In genomic region chr14:81392052-81392451, GRCh38 we compare ENCODE assay signal across 16 cellular contexts. TPM values are rescaled to one million over a fixed set of nuclear protein-coding genes. Genes with fewer than 3 reads are reported as not detected.
DNase-seq lines count a peak whose midpoint lies in the region; ATAC-seq, FAIRE-seq and TF ChIP-seq lines count a peak whose summit lies in the region.
"Had no signal": no experiment of that assay in that cellular context is flagged by ENCODE, and none has a peak within 500 bp of the region (broad histone marks: within the 10 kb centered on the region; RNA-seq: fewer than 3 reads in every experiment).

No MANE protein-coding gene starts in this region.

- intact Hi-C loops in mammary epithelial cell (cut with micrococcal nuclease): loop anchor here (2.0 kb wide), 1 partner anchor 123 kb away; no protein-coding TSS in a partner anchor
- intact Hi-C loops in breast epithelium (cut with DNase I; ENCODE audit: low total_unique reads): no loop called here
- intact Hi-C loops in K562 (cut with micrococcal nuclease): no loop called here
- intact Hi-C loops in spleen (cut with DNase I; ENCODE audit: low total_unique reads): no loop called here

- POLR2A ChIA-PET in K562 (lab: Yijun Ruan, JAX): no interaction called here

- CTCF ChIA-PET in mammary epithelial cell (lab: Charles Lee; ENCODE audit: low non-redundant PET) (no interaction called here), K562 (lab: Yijun Ruan, JAX; ENCODE audit: low intra/inter-chr PET ratio) (no interaction called here)

- no peak overlapping the region for H2AFZ ChIP-seq in mammary epithelial cell (ENCODE audit: low read depth, low read length)
- H2AFZ ChIP-seq in K562 (ENCODE audit: low read depth, low read length): no peak overlapping the region
- no peak overlapping the region for H2AFZ ChIP-seq in keratinocyte (ENCODE audit: control insufficient read depth, low read length)
- H2AFZ ChIP-seq: GM23338 had no signal

- no peak for TF ChIP-seq CTCF in mammary epithelial cell (conservative IDR thresholded peaks at IDR 0.05 in 1 of 2, IDR thresholded peaks at IDR 0.05 in 1 of 2; ENCODE audit: extremely low read depth in 1 of 2, insufficient read depth in 1 of 2, low read depth in 1 of 2, low read length in 2 of 2)
- TF ChIP-seq CTCF in breast epithelium (IDR thresholded peaks at IDR 0.05): no peak
- no peak for TF ChIP-seq CTCF in K562 (IDR thresholded peaks at IDR 0.05 in 2 of 3, conservative IDR thresholded peaks at IDR 0.05 in 1 of 3; ENCODE audit: insufficient read depth in 2 of 3, low read depth in 1 of 3, low read length in 3 of 3)
- no peak for TF ChIP-seq CTCF in keratinocyte (optimal IDR thresholded peaks at IDR 0.05 in 1 of 3, IDR thresholded peaks at IDR 0.05 in 1 of 3, conservative IDR thresholded peaks at IDR 0.05 in 1 of 3; ENCODE audit: extremely low read depth in 1 of 3, insufficient read depth in 2 of 3, low read length in 3 of 3)
- no peak for TF ChIP-seq CTCF in spleen (IDR thresholded peaks at IDR 0.05 in 8 of 11, conservative IDR thresholded peaks at IDR 0.05 in 3 of 11)

- no peak for ATAC-seq in K562
- ATAC-seq: GM23338 had no signal

- H4K20me1 ChIP-seq in mammary epithelial cell (ENCODE audit: insufficient read depth, low read length) (no peaks in the 10 kb centered on the region), K562 (replicated peaks; ENCODE audit: control insufficient read depth, insufficient read depth, low read length) (no peaks in the 10 kb centered on the region), keratinocyte (ENCODE audit: control insufficient read depth, extremely low read depth, insufficient read depth, low read length) (no peaks in the 10 kb centered on the region)

- no peak for TF ChIP-seq POLR2A in breast epithelium (IDR thresholded peaks at IDR 0.05)
- TF ChIP-seq POLR2A in K562 (conservative IDR thresholded peaks at IDR 0.05): no peak
- no peak for TF ChIP-seq POLR2A in spleen (IDR thresholded peaks at IDR 0.05)

- H3K4me3 ChIP-seq in mammary epithelial cell (replicated peaks in 1 of 3; ENCODE audit: insufficient read depth in 1 of 3, low read depth in 2 of 3, low read length in 3 of 3) (no peak overlapping the region), breast epithelium (no peak overlapping the region), K562 (no peak overlapping the region), keratinocyte (ENCODE audit: control insufficient read depth in 2 of 3, extremely low read depth in 1 of 3, insufficient read depth in 2 of 3, low read depth in 1 of 3, low read length in 3 of 3) (no peak overlapping the region), spleen (no peak overlapping the region)
- H3K4me3 ChIP-seq: GM23338 had no signal

- TF ChIP-seq RAD21 in K562 (CRISPR knock-in tag; conservative IDR thresholded peaks at IDR 0.05 in 1 of 2, IDR thresholded peaks at IDR 0.05 in 1 of 2): no peak

- H3K27ac ChIP-seq in mammary epithelial cell (ENCODE audit: insufficient read depth, low read depth, low read length) (no peak overlapping the region), breast epithelium (no peak overlapping the region), K562 (ENCODE audit: extremely low read depth, low read depth, low read length) (no peak overlapping the region), keratinocyte (ENCODE audit: control insufficient read depth, insufficient read depth, low read length) (no peak overlapping the region), spleen (peak overlapping the region in 5 of 8 donors; percentile 49 to 75 (median 69))
- H3K27ac ChIP-seq: 22Rv1 had no signal

- H3K36me3 ChIP-seq in mammary epithelial cell (ENCODE audit: insufficient read depth, low read length): no peaks in the 10 kb centered on the region
- no peaks in the 10 kb centered on the region for H3K36me3 ChIP-seq in breast epithelium
- peaks cover 80% of the 10 kb centered on the region for H3K36me3 ChIP-seq in K562 (ENCODE audit: control insufficient read depth, insufficient read depth, low read length)
- H3K36me3 ChIP-seq in keratinocyte (ENCODE audit: control insufficient read depth in 2 of 2, extremely low read depth in 1 of 2, insufficient read depth in 2 of 2, low read length in 2 of 2): peaks cover 1 to 3% of the 10 kb centered on the region in 2 experiments
- peaks cover 0 to 32% (median 7%) of the 10 kb centered on the region in 6 donors for H3K36me3 ChIP-seq in spleen

- dilution Hi-C loops in mammary epithelial cell (cut with HindIII; ENCODE audit: low sequenced_read_pairs) (loop anchor here (5.0 kb wide), 1 partner anchor 60 kb away; no protein-coding TSS in a partner anchor), keratinocyte (cut with MboI; ENCODE audit: extremely low pct_ligation_motif_present, low sequenced_read_pairs) (no loop called here)

- H3K79me2 ChIP-seq in mammary epithelial cell (ENCODE audit: insufficient read depth, low read length) (peaks cover 4% of the 10 kb centered on the region), K562 (ENCODE audit: control insufficient read depth, insufficient read depth, low read length) (peaks cover 4% of the 10 kb centered on the region; the same call in 2 of the 3 replicates), keratinocyte (ENCODE audit: control insufficient read depth, insufficient read depth, low read length) (no peaks in the 10 kb centered on the region)

- in situ Hi-C loops in mammary epithelial cell (cut with MboI; ENCODE audit: low sequenced_read_pairs in 2 of 2) (loop anchor here in 1 of 2 donors (10.0 kb wide), 1 partner anchor 53 kb away; no protein-coding TSS in a partner anchor), K562 (cut with MboI) (no loop called here)

- no peaks in the 10 kb centered on the region for H3K9me1 ChIP-seq in K562 (ENCODE audit: control insufficient read depth, insufficient read depth, low read length)
- H3K9me1 ChIP-seq in keratinocyte (ENCODE audit: control insufficient read depth, extremely low read depth, insufficient read depth, low read length): no peaks in the 10 kb centered on the region

- DNase-seq in mammary epithelial cell (no peak), breast epithelium (ENCODE audit: low spot score in 2 of 2) (no peak), K562 (ENCODE audit: extremely low read depth in 1 of 4, low spot score in 3 of 4) (no peak), keratinocyte (ENCODE audit: low read depth, low spot score) (no peak), spleen (no peak), putamen (ENCODE audit: low spot score) (no peak), iPS-NIHi11 (ENCODE audit: low spot score) (no peak), GM19240 (ENCODE audit: insufficient read length, low spot score) (no peak)
- DNase-seq: Caco-2; CD8-positive, alpha-beta memory T cell; DND-41; GDM1; H7 had no signal

- H3K4me2 ChIP-seq in mammary epithelial cell (ENCODE audit: insufficient read depth, low read depth, low read length): peak overlapping the region; percentile 26
- no peak overlapping the region for H3K4me2 ChIP-seq in K562 (ENCODE audit: insufficient read depth, low read length)
- H3K4me2 ChIP-seq in keratinocyte (ENCODE audit: control insufficient read depth, extremely low read depth, insufficient read depth, low read depth, low read length): peak overlapping the region; percentile 94
- H3K4me2 ChIP-seq: GM23338 had no signal

- FAIRE-seq in K562 (lab: Jason Lieb, UNC): no peak
- FAIRE-seq in keratinocyte (lab: Jason Lieb, UNC): no peak

- H3K27me3 ChIP-seq in mammary epithelial cell (ENCODE audit: insufficient read depth, low read length) (no peaks in the 10 kb centered on the region), breast epithelium (no peaks in the 10 kb centered on the region), K562 (ENCODE audit: control insufficient read depth in 2 of 2, insufficient read depth in 2 of 2, low read length in 2 of 2) (no peaks in the 10 kb centered on the region), keratinocyte (ENCODE audit: control insufficient read depth, extremely low read depth, insufficient read depth, low read length) (no peaks in the 10 kb centered on the region), spleen (replicated peaks in 1 of 7) (no peaks in the 10 kb centered on the region)

- BruUV-seq in mammary epithelial cell (replicated peaks; lab: Mats Ljungman, UMichigan) (no TSS peak), K562 (replicated peaks; lab: Mats Ljungman, UMichigan) (no TSS peak)

- TF ChIP-seq EP300 in K562 (IDR thresholded peaks at IDR 0.05; ENCODE audit: low read length): no peak

- peaks cover 28% of the 10 kb centered on the region for H3K4me1 ChIP-seq in mammary epithelial cell (ENCODE audit: insufficient read depth, low read length)
- no peaks in the 10 kb centered on the region for H3K4me1 ChIP-seq in breast epithelium
- H3K4me1 ChIP-seq in K562 (replicated peaks in 1 of 2; ENCODE audit: control insufficient read depth in 2 of 2, insufficient read depth in 2 of 2, low read length in 2 of 2): no peaks in the 10 kb centered on the region
- peaks cover 27% of the 10 kb centered on the region for H3K4me1 ChIP-seq in keratinocyte (ENCODE audit: control insufficient read depth, extremely low read depth, insufficient read depth, low read length)
- H3K4me1 ChIP-seq in spleen: peaks cover 0 to 36% (median 11%) of the 10 kb centered on the region in 6 donors

- H3K9me3 ChIP-seq in mammary epithelial cell (replicated peaks; ENCODE audit: insufficient read depth, low read length) (no peaks in the 10 kb centered on the region), breast epithelium (no peaks in the 10 kb centered on the region), K562 (replicated peaks; ENCODE audit: control insufficient read depth, insufficient read depth, low read depth, low read length) (no peaks in the 10 kb centered on the region), keratinocyte (ENCODE audit: control insufficient read depth, low read depth, low read length) (no peaks in the 10 kb centered on the region), spleen (peaks cover 0 to 5% (median 0%) of the 10 kb centered on the region in 8 donors)
- H3K9me3 ChIP-seq: Caco-2 had no signal

- WGBS in mammary epithelial cell (ENCODE audit: low coverage, missing lambda C conversion rate): 97% methylated on average over 5 of the region's 5 CpGs
- 80% methylated on average over 1 of the region's 5 CpGs for WGBS in K562 (ENCODE audit: insufficient coverage, low coverage, missing lambda C conversion rate)
- WGBS in spleen, 5 donors: 64 to 94% (median 75%) methylated on average over 5 of the region's 5 CpGs

- H3K9ac ChIP-seq in mammary epithelial cell (ENCODE audit: insufficient read depth, low read length): no peak overlapping the region
- H3K9ac ChIP-seq in K562 (ENCODE audit: insufficient read depth in 1 of 2, low read depth in 2 of 2, low read length in 2 of 2): no peak overlapping the region
- H3K9ac ChIP-seq in keratinocyte (ENCODE audit: control insufficient read depth, extremely low read depth, insufficient read depth, low read length): no peak overlapping the region

RNA-seq across cellular contexts. Expression of gene STON2, which starts 8.1 kb away (rescaled TPM):
- total RNA-seq in mammary epithelial cell (100 to 1,000 TPM; 125 to 327 TPM), breast epithelium (10 to 100 TPM; 24.6 to 30.2 (median 27.5) TPM), K562 (2014; rRNA removed) (54.6 and 61.6 TPM in 2 replicates), K562 (2014; rRNA removed; fragmentation: Illumina TruSeq; extraction: Trizol) (90.6 and 106 TPM in 2 replicates), K562 (2015; rRNA removed; fragmentation: Illumina TruSeq; extraction: Trizol) (68.5 and 69.6 TPM in 2 replicates), K562 (2021) (89.4 and 99.3 TPM in 2 replicates), spleen (100 to 1,000 TPM in 6 of 7 donors, 10 to 100 TPM in 1; 84.6 to 236 (median 190) TPM)
- polyA plus RNA-seq in mammary epithelial cell (54.2 TPM), K562 (2011; rRNA removed) (53.5 and 54.6 TPM in 2 replicates), K562 (2014; fragmentation: Illumina TruSeq; extraction: Trizol) (24.1 and 24.8 TPM in 2 replicates), K562 (2014; fragmentation: Nextera tagmentation; extraction: Ambion mirVana) (10 to 100 TPM in 1 of 2 experiments, 1 to 10 TPM in 1; 7.8 to 30.2 TPM), K562 (2014; rRNA removed) (20.2 and 24.9 TPM in 2 replicates), keratinocyte (82.3 to 103 TPM (median 103 TPM) in 3 replicates), spleen (10 to 100 TPM in 1 of 3 donors, 1 to 10 TPM in 2; 3.5 to 13.0 (median 4.7) TPM)
- polyA minus RNA-seq in mammary epithelial cell (171 TPM), keratinocyte (265 to 559 TPM (median 447 TPM) in 3 replicates)
- 206 and 247 TPM in 2 replicates for total RNA-seq in K562 (2011; cell fraction: chromatin; rRNA removed; ENCODE audit: low replicate concordance)
- total RNA-seq in K562 (2011; cell fraction: nucleolus; rRNA removed): 93.6 and 103 TPM in 2 replicates
- 120 and 144 TPM in 2 replicates for total RNA-seq in K562 (2011; cell fraction: nucleoplasm; rRNA removed)
- polyA plus RNA-seq in K562 (2011; cell fraction: cytosol; rRNA removed): 28.3 and 33.4 TPM in 2 replicates
- 48.4 and 72.1 TPM in 2 replicates for polyA plus RNA-seq in K562 (2011; cell fraction: nucleus; rRNA removed)
- 18.9 and 21.5 TPM in 2 replicates for polyA plus RNA-seq in K562 (2012)
- polyA minus RNA-seq in K562 (2011; rRNA and poly(A)+ RNA removed): 207 and 259 TPM in 2 replicates
- 91.1 and 132 TPM in 2 replicates for polyA minus RNA-seq in K562 (2011; cell fraction: cytosol; rRNA and poly(A)+ RNA removed)
- 127 and 151 TPM in 2 replicates for polyA minus RNA-seq in K562 (2011; cell fraction: nucleus; rRNA and poly(A)+ RNA removed)
- 12.9 TPM for polyA plus RNA-seq in keratinocyte (2011; ENCODE audit: low read depth)
- 48.4 and 74.3 TPM in 2 replicates for polyA plus RNA-seq in keratinocyte (2011; cell fraction: cytosol; rRNA removed)
- 118 and 122 TPM in 2 replicates for polyA plus RNA-seq in keratinocyte (2011; cell fraction: nucleus; rRNA removed)
- polyA plus RNA-seq in keratinocyte (2012; ENCODE audit: low replicate concordance): 25.6 and 53.0 TPM in 2 replicates
- polyA minus RNA-seq in keratinocyte (2011; cell fraction: cytosol; rRNA and poly(A)+ RNA removed): 273 TPM
- polyA minus RNA-seq in keratinocyte (2011; cell fraction: nucleus; rRNA and poly(A)+ RNA removed): 304 and 525 TPM in 2 replicates
- polyA plus RNA-seq: BJ; CD8-positive, alpha-beta memory T cell had no signal

Comparison
In these comparisons a context has a peak if more than half of its experiments do, and no peak if none do; other contexts are left out.
1. H3K27ac ChIP-seq: peak in spleen (5 of 8); none in mammary epithelial cell (single experiment), breast epithelium (0 of 2), K562 (single experiment) and keratinocyte (single experiment).